In the genomic region with DNA sequence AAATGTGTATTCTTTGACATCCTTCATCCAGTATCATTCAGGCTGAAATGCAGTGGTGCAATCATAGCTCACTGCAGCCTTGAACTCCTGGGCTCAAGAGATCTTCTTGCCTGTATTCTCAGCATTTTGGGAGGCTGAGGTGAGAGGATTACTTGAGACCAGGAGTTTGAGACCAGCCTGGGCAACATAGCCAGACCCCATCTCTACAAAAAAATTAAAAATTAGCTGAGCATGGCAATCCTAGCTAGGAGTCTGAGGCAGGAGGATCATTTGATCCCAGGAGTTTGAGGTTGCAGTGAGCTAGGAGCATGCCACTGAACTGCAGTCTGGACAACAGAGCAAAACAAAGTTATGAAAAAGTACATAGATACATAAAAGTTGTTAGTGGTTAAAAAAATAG, we compare ENCODE assay signal across 8 cellular contexts.
"Had no signal": no experiment of that assay in that cellular context is flagged by ENCODE, and none has a peak within 500 bp of the region (broad histone marks: within the 10 kb centered on the region; RNA-seq: fewer than 3 reads in every experiment).

No MANE protein-coding gene starts in this region.

- DNase-seq: GDM1, GF-D8 had no signal

- ATAC-seq: GM12878 had no signal

- H3K4me3 ChIP-seq: GM12878 had no signal

- FAIRE-seq: G401.6, GM12878, GM12891, GM12892, GM18507, GM19239 had no signal
